Comparison of ENCODE assay signal across 27 cellular contexts in the genomic region with DNA sequence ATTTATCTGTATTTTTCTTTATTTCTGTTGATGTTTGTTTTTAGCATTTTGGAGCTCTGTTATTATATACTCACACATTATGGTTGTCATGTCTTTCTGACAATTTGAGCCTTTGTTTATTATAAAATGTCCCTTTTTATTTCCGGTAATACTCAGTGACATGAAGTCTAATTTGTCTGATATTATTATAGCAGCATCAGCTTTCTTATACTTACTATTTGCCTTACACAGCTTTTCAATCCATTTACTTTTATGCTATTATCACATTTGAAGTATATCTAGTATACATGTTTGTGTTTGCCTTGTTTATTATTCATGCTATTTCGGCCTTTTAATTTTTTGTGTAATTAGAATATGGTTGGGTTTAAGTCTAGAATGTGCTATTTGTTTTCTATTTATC.
"Had no signal": no experiment of that assay in that cellular context is flagged by ENCODE, and none has a peak within 500 bp of the region (broad histone marks: within the 10 kb centered on the region; RNA-seq: fewer than 3 reads in every experiment).

No MANE protein-coding gene starts in this region.

- H3K36me3 ChIP-seq: colonic mucosa, esophagus muscularis mucosa, esophagus squamous epithelium, gastrocnemius medialis, gastroesophageal sphincter, heart left ventricle, heart right ventricle had no signal

- H2AFZ ChIP-seq: hepatocyte had no signal

- H3K9me3 ChIP-seq: colonic mucosa, esophagus muscularis mucosa, esophagus squamous epithelium, gastrocnemius medialis, gastroesophageal sphincter had no signal

- DNase-seq: colonic mucosa; cortex of kidney; dermis blood vessel endothelial cell; dorsolateral prefrontal cortex; effector CD4-positive, alpha-beta T cell; effector CD8-positive, alpha-beta T cell; effector memory CD4-positive, alpha-beta T cell; effector memory CD8-positive, alpha-beta T cell; endodermal cell; erythroblast; esophagus squamous epithelium; foreskin fibroblast; foreskin melanocyte; gastrocnemius medialis; glutamatergic neuron; head of caudate nucleus; heart left ventricle; heart right ventricle had no signal

- H3K4me2 ChIP-seq: hepatocyte had no signal

- H3K4me1 ChIP-seq: colonic mucosa, esophagus muscularis mucosa, esophagus squamous epithelium, gastrocnemius medialis, gastroesophageal sphincter, heart left ventricle, heart right ventricle had no signal

- H3K27ac Mint-ChIP-seq: dendritic cell treated with granulocyte-macrophage colony-stimulating factor and Interleukin-4, amounts not matched to agents 40 ng/mL and 50 ng/mL, for 4 days; effector memory CD8-positive, alpha-beta T cell; endodermal cell had no signal

- H3K27me3 Mint-ChIP-seq: dendritic cell treated with granulocyte-macrophage colony-stimulating factor and Interleukin-4, amounts not matched to agents 40 ng/mL and 50 ng/mL, for 4 days; effector memory CD8-positive, alpha-beta T cell had no signal

- H3K27ac ChIP-seq: colonic mucosa, coronary artery, dorsolateral prefrontal cortex, epithelial cell of prostate, esophagus muscularis mucosa, esophagus squamous epithelium, gastrocnemius medialis, gastroesophageal sphincter, heart left ventricle, heart right ventricle, hepatocyte had no signal

- H3K4me3 ChIP-seq: colonic mucosa, coronary artery, dorsolateral prefrontal cortex, esophagus muscularis mucosa, esophagus squamous epithelium, gastrocnemius medialis, gastroesophageal sphincter, heart left ventricle, heart right ventricle, hepatocyte had no signal

- FAIRE-seq: colon, endothelial cell of umbilical vein had no signal

- H3K4me3 Mint-ChIP-seq: dendritic cell treated with granulocyte-macrophage colony-stimulating factor and Interleukin-4, amounts not matched to agents 40 ng/mL and 50 ng/mL, for 4 days; effector memory CD8-positive, alpha-beta T cell; endodermal cell had no signal

- H3K79me2 ChIP-seq: hepatocyte had no signal

- H3K4me1 Mint-ChIP-seq: endodermal cell had no signal

- ATAC-seq: effector memory CD8-positive, alpha-beta T cell; esophagus mucosa; gastrocnemius medialis; gastroesophageal sphincter; heart left ventricle; heart right ventricle had no signal

- H3K27me3 ChIP-seq: colonic mucosa, dorsolateral prefrontal cortex, esophagus muscularis mucosa, esophagus squamous epithelium, gastrocnemius medialis, gastroesophageal sphincter, heart left ventricle, heart right ventricle, hepatocyte had no signal
